Comparison of ENCODE assay signal across 22 cellular contexts in genomic region chr1:27862004-27862403, GRCh38. TPM values are rescaled to one million over a fixed set of nuclear protein-coding genes. Genes with fewer than 3 reads are reported as not detected.
DNase-seq lines count a peak whose midpoint lies in the region; ATAC-seq and TF ChIP-seq lines count a peak whose summit lies in the region.
"Had no signal": no experiment of that assay in that cellular context is flagged by ENCODE, and none has a peak within 500 bp of the region (broad histone marks: within the 10 kb centered on the region; RNA-seq: fewer than 3 reads in every experiment).

No MANE protein-coding gene starts in this region.

- H3K9me3 ChIP-seq in right atrium auricular region: no peaks in the 10 kb centered on the region
- H3K9me3 ChIP-seq in osteoblast (ENCODE audit: low read depth, low read length): no peaks in the 10 kb centered on the region
- no peaks in the 10 kb centered on the region for H3K9me3 ChIP-seq in gastrocnemius medialis
- H3K9me3 ChIP-seq: mucosa of descending colon, suprapubic skin had no signal

- H3K27me3 Mint-ChIP-seq in endothelial cell (ENCODE audit: unreplicated experiment): no peaks in the 10 kb centered on the region
- H3K27me3 Mint-ChIP-seq: CD4-positive, CD25-positive, alpha-beta regulatory T cell; T-cell had no signal

- H3K27ac Mint-ChIP-seq in endothelial cell (ENCODE audit: unreplicated experiment): peak overlapping the region; percentile 55

- H3K4me3 Mint-ChIP-seq in endothelial cell (ENCODE audit: unreplicated experiment): no peak overlapping the region

- H3K4me3 ChIP-seq in right atrium auricular region (no peak overlapping the region), osteoblast (ENCODE audit: insufficient read depth, low read length) (no peak overlapping the region), gastrocnemius medialis (no peak overlapping the region)
- H3K4me3 ChIP-seq: mucosa of descending colon, suprapubic skin had no signal

- no peaks in the 10 kb centered on the region for H3K27me3 ChIP-seq in right atrium auricular region
- no peaks in the 10 kb centered on the region for H3K27me3 ChIP-seq in osteoblast (ENCODE audit: insufficient read depth, low read length)
- H3K27me3 ChIP-seq in gastrocnemius medialis: no peaks in the 10 kb centered on the region
- H3K27me3 ChIP-seq: suprapubic skin had no signal

- H3K9me3 Mint-ChIP-seq in endothelial cell (ENCODE audit: unreplicated experiment): no peaks in the 10 kb centered on the region
- H3K9me3 Mint-ChIP-seq: T-cell had no signal

- ATAC-seq in Right ventricle myocardium inferior: no peak
- no peak for ATAC-seq in gastrocnemius medialis
- no peak for ATAC-seq in GM19324 (IDR thresholded peaks at IDR 0.05; ENCODE audit: low FRiP score, unreplicated experiment)
- ATAC-seq: left colon, mucosa of descending colon, T-cell had no signal

- TF ChIP-seq CTCF in right atrium auricular region (IDR thresholded peaks at IDR 0.05) (no peak), endothelial cell (IDR thresholded peaks at IDR 0.05; ENCODE audit: unreplicated experiment) (no peak), osteoblast (IDR thresholded peaks at IDR 0.05; ENCODE audit: extremely low read depth, low read depth, low read length) (no peak), gastrocnemius medialis (IDR thresholded peaks at IDR 0.05 in 4 of 5, conservative IDR thresholded peaks at IDR 0.05 in 1 of 5) (no peak)

- no peak overlapping the region for H2AFZ ChIP-seq in osteoblast (ENCODE audit: low read length)

- in situ Hi-C loops in gastrocnemius medialis (cut with MboI; ENCODE audit: low sequenced_read_pairs in 4 of 4): loop anchor here in 2 of 4 donors (5.0 to 25.0 kb wide), 2 partner anchors 110 to 125 kb away; no protein-coding TSS in a partner anchor

- H3K36me3 ChIP-seq in right atrium auricular region (no peaks in the 10 kb centered on the region), osteoblast (ENCODE audit: insufficient read depth, low read length) (no peaks in the 10 kb centered on the region), gastrocnemius medialis (no peaks in the 10 kb centered on the region)
- H3K36me3 ChIP-seq: suprapubic skin had no signal

- no peak overlapping the region for H3K4me2 ChIP-seq in osteoblast (ENCODE audit: insufficient read depth, low read length)

- peaks cover 0 to 21% of the 10 kb centered on the region in 2 donors for H3K4me1 ChIP-seq in right atrium auricular region
- H3K4me1 ChIP-seq in osteoblast (ENCODE audit: insufficient read depth, low read length): peaks cover 20% of the 10 kb centered on the region
- H3K4me1 ChIP-seq in gastrocnemius medialis: peaks cover 8 to 21% of the 10 kb centered on the region in 2 donors

- peaks cover 12% of the 10 kb centered on the region for H3K4me1 Mint-ChIP-seq in endothelial cell (ENCODE audit: unreplicated experiment)

- no peaks in the 10 kb centered on the region for H3K36me3 Mint-ChIP-seq in endothelial cell (ENCODE audit: low read depth, unreplicated experiment)
- H3K36me3 Mint-ChIP-seq: CD4-positive, CD25-positive, alpha-beta regulatory T cell; T-cell had no signal

- no peaks in the 10 kb centered on the region for H3K79me2 ChIP-seq in osteoblast (ENCODE audit: insufficient read depth, low read length)

- DNase-seq in right atrium auricular region (ENCODE audit: low spot score) (no peak), Right ventricle myocardium inferior (ENCODE audit: missing footprints) (no peak), endothelial cell (ENCODE audit: low spot score) (no peak), osteoblast (ENCODE audit: insufficient read length, low spot score, missing footprints) (peak; percentile 26), SIG-M5 (lab: John Stamatoyannopoulos, UW) (no peak), gastrocnemius medialis (no peak)
- no peak for DNase-seq in activated CD4-positive, alpha-beta T cell treated with anti-CD3 and anti-CD28 coated beads, Interleukin-2, amount 50 U/mL, for 4 hours
- DNase-seq: activated naive CD4-positive, alpha-beta T cell; anterior cingulate cortex; CD4-positive, CD25-positive, alpha-beta regulatory T cell; cerebellar nuclear complex; effector CD8-positive, alpha-beta T cell; left colon; NCI-H187; nucleus accumbens; SHP77 treated with DMSO at 0.1 percent for 48 hours; stimulated activated CD8-positive, alpha-beta memory T cell treated with anti-CD3 and anti-CD28 coated beads, Interleukin-4, amount 100 ng/mL, for 48 hours; T-cell had no signal

- no peaks in the 10 kb centered on the region for H4K20me1 ChIP-seq in osteoblast (ENCODE audit: insufficient read depth, low read length)

- TF ChIP-seq POLR2A in gastrocnemius medialis (IDR thresholded peaks at IDR 0.05): no peak

- H3K27ac ChIP-seq in right atrium auricular region: peak overlapping the region; percentile 57 to 65
- H3K27ac ChIP-seq in osteoblast (ENCODE audit: low read depth, low read length): peak overlapping the region; percentile 98
- peak overlapping the region in 2 of 4 donors; percentile 76 to 83 for H3K27ac ChIP-seq in gastrocnemius medialis
- H3K27ac ChIP-seq: VCaP had no signal

- intact Hi-C loops in Right ventricle myocardium inferior (cut with DNase I) (no loop called here), gastrocnemius medialis (cut with DNase I; ENCODE audit: low total_unique reads) (no loop called here)

RNA-seq across cellular contexts. Expression of gene THEMIS2, which starts 10.3 kb away (rescaled TPM):
- total RNA-seq in right atrium auricular region: 10 to 100 TPM in 1 of 2 donors, 1 to 10 TPM in 1; 7.4 to 13.1 TPM
- total RNA-seq in Right ventricle myocardium inferior: 6.3 TPM
- total RNA-seq in endothelial cell (ENCODE audit: unreplicated experiment): 9.6 TPM
- 16.8 and 17.4 TPM in 2 replicates for total RNA-seq in osteoblast
- total RNA-seq in gastrocnemius medialis: 10 to 100 TPM in 1 of 4 donors, 1 to 10 TPM in 3; 2.3 to 10.8 (median 7.6) TPM

RNA-seq across cellular contexts. Expression of gene PPP1R8, which starts 31.4 kb away (rescaled TPM):
- total RNA-seq in right atrium auricular region: 10 to 100 TPM; 17.9 to 23.9 TPM
- 23.9 TPM for total RNA-seq in Right ventricle myocardium inferior
- total RNA-seq in endothelial cell (ENCODE audit: unreplicated experiment): 46.9 TPM
- total RNA-seq in osteoblast: 29.7 and 34.2 TPM in 2 replicates
- 10 to 100 TPM; 18.0 to 27.3 (median 25.0) TPM for total RNA-seq in gastrocnemius medialis

RNA-seq across cellular contexts. Expression of gene RPA2, which starts 52.4 kb away (rescaled TPM):
- 10 to 100 TPM; 16.9 to 27.8 TPM for total RNA-seq in right atrium auricular region
- total RNA-seq in Right ventricle myocardium inferior: 24.0 TPM
- total RNA-seq in endothelial cell (ENCODE audit: unreplicated experiment): 34.6 TPM
- 20.6 and 49.8 TPM in 2 replicates for total RNA-seq in osteoblast
- 10 to 100 TPM; 46.3 to 66.4 (median 52.8) TPM for total RNA-seq in gastrocnemius medialis
